In the genomic region with DNA sequence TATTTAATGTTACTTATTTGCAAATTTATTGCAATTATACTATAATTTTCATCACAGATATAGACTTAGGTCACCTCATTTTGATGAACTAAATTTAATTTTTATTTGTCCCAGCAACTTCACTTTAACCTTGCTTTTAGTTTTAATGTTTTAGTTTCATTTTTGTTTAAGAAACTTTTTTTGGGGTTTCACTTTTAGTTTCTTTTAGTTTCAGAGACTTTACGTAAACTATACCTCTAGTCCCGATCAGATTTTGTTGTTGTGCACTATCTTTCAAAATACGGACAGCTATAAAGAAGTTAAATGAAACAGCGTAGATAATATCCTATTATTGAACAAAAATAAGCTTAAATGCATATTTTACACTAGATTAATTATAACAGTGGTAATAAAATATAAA, we compare ENCODE assay signal across 14 cellular contexts.
A peak's percentile ranks its signal among the peaks of the same experiment; 100 is the strongest.
DNase-seq lines count a peak whose midpoint lies in the region; ATAC-seq and TF ChIP-seq lines count a peak whose summit lies in the region.
"Had no signal": no experiment of that assay in that cellular context is flagged by ENCODE, and none has a peak within 500 bp of the region (broad histone marks: within the 10 kb centered on the region; RNA-seq: fewer than 3 reads in every experiment).

No MANE protein-coding gene starts in this region.

- no peak overlapping the region for H2BK15ac ChIP-seq in mesenchymal stem cell (ENCODE audit: low read depth, poor library complexity, severe bottlenecking)

- no peak overlapping the region for H3K14ac ChIP-seq in mesenchymal stem cell (ENCODE audit: low read length in 2 of 2)

- H3K4me2 ChIP-seq in mesenchymal stem cell (ENCODE audit: low read length, poor library complexity, severe bottlenecking) = no peak overlapping the region

- no peak overlapping the region for H4K8ac ChIP-seq in mesenchymal stem cell (ENCODE audit: low read length)

- H3K9me3 ChIP-seq in mesenchymal stem cell (ENCODE audit: control insufficient read depth, low read length) (no peaks in the 10 kb centered on the region), WERI-Rb-1 (ENCODE audit: severe bottlenecking) (no peaks in the 10 kb centered on the region)
- H3K9me3 ChIP-seq: mucosa of descending colon had no signal

- no peaks in the 10 kb centered on the region for H3K36me3 ChIP-seq in mesenchymal stem cell (ENCODE audit: control insufficient read depth in 1 of 2, insufficient read depth in 2 of 2, low read depth in 1 of 2, low read length in 2 of 2)
- H3K36me3 ChIP-seq in WERI-Rb-1 = no peaks in the 10 kb centered on the region

- H3K27ac ChIP-seq in mesenchymal stem cell (ENCODE audit: low read length, poor library complexity, severe bottlenecking) (no peak overlapping the region), WERI-Rb-1 (no peak overlapping the region)

- DNase-seq in NOMO-1 treated with DMSO at 0.1 percent for 48 hours (lab: John Stamatoyannopoulos, UW; ENCODE audit: unreplicated experiment) = peak; percentile 16
- no peak for DNase-seq in NOMO-1 treated with dmso at 0.1 percent for 144 hours (lab: John Stamatoyannopoulos, UW; ENCODE audit: unreplicated experiment)
- DNase-seq in mesenchymal stem cell = no peak
- no peak for DNase-seq in WERI-Rb-1
- DNase-seq in activated naive CD4-positive, alpha-beta T cell (lab: John Stamatoyannopoulos, UW) = no peak
- DNase-seq in T1000 (lab: John Stamatoyannopoulos, UW) = no peak
- DNase-seq: 8988T, DMS53, mucosa of descending colon, NCI-H1694, T-helper 9 cell had no signal

- H3K27me3 ChIP-seq in mesenchymal stem cell (ENCODE audit: control insufficient read depth in 1 of 2, insufficient read depth in 1 of 2, low read length in 2 of 2) (no peaks in the 10 kb centered on the region), WERI-Rb-1 (ENCODE audit: insufficient read depth, low read depth, severe bottlenecking) (no peaks in the 10 kb centered on the region)

- no peaks in the 10 kb centered on the region for H3K79me1 ChIP-seq in mesenchymal stem cell (replicated peaks; ENCODE audit: low read length, poor library complexity, severe bottlenecking)

- H2AFZ ChIP-seq in mesenchymal stem cell (ENCODE audit: low read depth, low read length) = no peak overlapping the region

- no peak overlapping the region for H3K4ac ChIP-seq in mesenchymal stem cell (ENCODE audit: low read depth in 1 of 2, low read length in 2 of 2)

- H3K4me3 ChIP-seq in mesenchymal stem cell (ENCODE audit: insufficient read depth in 1 of 2, low read depth in 1 of 2, low read length in 2 of 2) = peak overlapping the region in 1 of 2 experiments; percentile 14
- no peak overlapping the region for H3K4me3 ChIP-seq in WERI-Rb-1 (ENCODE audit: low read depth, low read length)
- H3K4me3 ChIP-seq: mucosa of descending colon had no signal

- H2BK5ac ChIP-seq in mesenchymal stem cell (ENCODE audit: low read depth, low read length, poor library complexity, severe bottlenecking) = no peak overlapping the region

- H3K9ac ChIP-seq in mesenchymal stem cell (ENCODE audit: low read length) = peak overlapping the region; percentile 68

- no peaks in the 10 kb centered on the region for H3K4me1 ChIP-seq in mesenchymal stem cell (ENCODE audit: control insufficient read depth, insufficient read depth, low read depth, low read length)

- H2AK5ac ChIP-seq in mesenchymal stem cell (ENCODE audit: low read length, severe bottlenecking) = no peak overlapping the region

- WGBS in mesenchymal stem cell = no CpG with 5 or more reads among the region's 4 CpGs

- no peak overlapping the region for H3K23ac ChIP-seq in mesenchymal stem cell (ENCODE audit: low read length in 2 of 2)

- ATAC-seq in GM21786 (IDR thresholded peaks at IDR 0.05; ENCODE audit: unreplicated experiment) (peak; percentile 82), HG03442 (IDR thresholded peaks at IDR 0.05; ENCODE audit: unreplicated experiment) (peak; percentile 70)
- ATAC-seq: mucosa of descending colon, sciatic nerve had no signal

- no peak for TF ChIP-seq CTCF in WERI-Rb-1 (IDR thresholded peaks at IDR 0.05; ENCODE audit: low read depth, low read length)

- no peak overlapping the region for H2BK12ac ChIP-seq in mesenchymal stem cell (ENCODE audit: low read length in 2 of 2)

- no peak overlapping the region for H4K91ac ChIP-seq in mesenchymal stem cell (ENCODE audit: low read length)

- no peak overlapping the region for H2BK120ac ChIP-seq in mesenchymal stem cell (ENCODE audit: low read depth, low read length)

- H3K18ac ChIP-seq in mesenchymal stem cell (ENCODE audit: low read depth in 1 of 2, low read length in 2 of 2) = no peak overlapping the region
